ENCODE assay signal across 10 cellular contexts in genomic region chr2:65390134-65390533, GRCh38. TPM values are rescaled to one million over a fixed set of nuclear protein-coding genes. Genes with fewer than 3 reads are reported as not detected.
DNase-seq lines count a peak whose midpoint lies in the region; ATAC-seq and TF ChIP-seq lines count a peak whose summit lies in the region.
"Had no signal": no experiment of that assay in that cellular context is flagged by ENCODE, and none has a peak within 500 bp of the region (broad histone marks: within the 10 kb centered on the region; RNA-seq: fewer than 3 reads in every experiment).

No MANE protein-coding gene starts in this region.

- H3K27me3 Mint-ChIP-seq in activated T-cell treated with anti-CD3 and anti-CD28 coated beads, Interleukin-2, amount 50 U/mL, for 4 hours (ENCODE audit: low read depth), result no peaks in the 10 kb centered on the region

- H3K4me1 ChIP-seq in RWPE2 (ENCODE audit: insufficient read depth, poor library complexity, severe bottlenecking) (peaks cover 68% of the 10 kb centered on the region), tibial nerve (peaks cover 0 to 57% (median 4%) of the 10 kb centered on the region in 4 donors)

- peak; percentile 50 to 65 for ATAC-seq in activated T-cell treated with anti-CD3 and anti-CD28 coated beads, Interleukin-2, amount 50 U/mL, for 4 hours
- ATAC-seq in HG02840 (IDR thresholded peaks at IDR 0.05; ENCODE audit: low FRiP score, unreplicated experiment) (peak; percentile 71), RWPE2 (ENCODE audit: low read depth) (peak; percentile 45)
- peak; percentile 73 for ATAC-seq in stimulated activated naive CD8-positive, alpha-beta T cell treated with anti-CD3 and anti-CD28 coated beads, Interleukin-15, Interleukin-2, amounts not matched to agents 100 U/mL and 50 U/mL, for 24 hours

- no peaks in the 10 kb centered on the region for H3K9me3 ChIP-seq in RWPE2 (ENCODE audit: severe bottlenecking)
- H3K9me3 ChIP-seq in tibial nerve, result no peaks in the 10 kb centered on the region

- no peak overlapping the region for H3K4me3 ChIP-seq in RWPE2 (ENCODE audit: severe bottlenecking)
- H3K4me3 ChIP-seq in tibial nerve, result no peak overlapping the region

- no peak for DNase-seq in activated T-cell treated with anti-CD3 and anti-CD28 coated beads, Interleukin-2, amount 50 U/mL, for 4 hours
- no peak for DNase-seq in activated T-cell treated with anti-CD3 and anti-CD28 coated beads, Interleukin-2, amount 50 U/mL, for 1 hour
- DNase-seq in RWPE2 (ENCODE audit: low spot score), result no peak
- DNase-seq in stimulated activated naive CD8-positive, alpha-beta T cell treated with anti-CD3 and anti-CD28 coated beads, Interleukin-15, Interleukin-2, amounts not matched to agents 100 U/mL and 50 U/mL, for 24 hours, result peak; percentile 49
- no peak for DNase-seq in NCI-H146 (lab: John Stamatoyannopoulos, UW)
- DNase-seq in tibial nerve (ENCODE audit: low spot score in 2 of 2), result no peak
- no peak for DNase-seq in SKM-1 treated with dmso at 0.1 percent for 144 hours (lab: John Stamatoyannopoulos, UW; ENCODE audit: unreplicated experiment)
- DNase-seq: immature natural killer cell, NCI-H1092 had no signal

- H3K36me3 Mint-ChIP-seq in activated T-cell treated with anti-CD3 and anti-CD28 coated beads, Interleukin-2, amount 50 U/mL, for 4 hours (ENCODE audit: insufficient read depth), result no peaks in the 10 kb centered on the region
- H3K36me3 Mint-ChIP-seq: immature natural killer cell had no signal

- peaks cover 6% of the 10 kb centered on the region for H3K4me1 Mint-ChIP-seq in activated T-cell treated with anti-CD3 and anti-CD28 coated beads, Interleukin-2, amount 50 U/mL, for 4 hours (ENCODE audit: low read depth)

- no peaks in the 10 kb centered on the region for H3K27me3 ChIP-seq in RWPE2 (ENCODE audit: insufficient read depth, poor library complexity, severe bottlenecking)
- H3K27me3 ChIP-seq in tibial nerve, result no peaks in the 10 kb centered on the region

- no peak for TF ChIP-seq POLR2A in tibial nerve (IDR thresholded peaks at IDR 0.05)

- H3K36me3 ChIP-seq in RWPE2 (ENCODE audit: low read depth) (no peaks in the 10 kb centered on the region), tibial nerve (no peaks in the 10 kb centered on the region)

- no peak overlapping the region for H3K4me3 Mint-ChIP-seq in activated T-cell treated with anti-CD3 and anti-CD28 coated beads, Interleukin-2, amount 50 U/mL, for 4 hours
- H3K4me3 Mint-ChIP-seq: immature natural killer cell had no signal

- H3K27ac ChIP-seq in RWPE2 (ENCODE audit: poor library complexity, severe bottlenecking), result peak overlapping the region; percentile 96
- H3K27ac ChIP-seq in tibial nerve, result no peak overlapping the region

- WGBS in tibial nerve, 2 donors, result 64 to 71% methylated on average over 6 of the region's 6 CpGs

- no peak for TF ChIP-seq EP300 in tibial nerve (IDR thresholded peaks at IDR 0.05)

- H3K9me3 Mint-ChIP-seq in activated T-cell treated with anti-CD3 and anti-CD28 coated beads, Interleukin-2, amount 50 U/mL, for 4 hours, result no peaks in the 10 kb centered on the region
- H3K9me3 Mint-ChIP-seq: immature natural killer cell had no signal

- TF ChIP-seq CTCF in RWPE2 (IDR thresholded peaks at IDR 0.05; ENCODE audit: poor library complexity, severe bottlenecking) (no peak), tibial nerve (IDR thresholded peaks at IDR 0.05) (no peak)

RNA-seq across cellular contexts. Expression of gene SPRED2, which starts 42.3 kb away (rescaled TPM):
- total RNA-seq in activated T-cell treated with anti-CD3 and anti-CD28 coated beads, Interleukin-2, amount 50 U/mL, for 4 hours, result 10 to 100 TPM; 10.4 to 11.0 (median 10.9) TPM
- total RNA-seq in tibial nerve, result 10 to 100 TPM; 21.9 to 28.8 (median 25.5) TPM
